ENCODE assay signal across 27 cellular contexts in genomic region chr19:52115526-52116053, GRCh38. TPM values are rescaled to one million over a fixed set of nuclear protein-coding genes. Genes with fewer than 3 reads are reported as not detected.
A peak's percentile ranks its signal among the peaks of the same experiment; 100 is the strongest.
DNase-seq lines count a peak whose midpoint lies in the region; ATAC-seq, FAIRE-seq and TF ChIP-seq lines count a peak whose summit lies in the region.
"Had no signal": no experiment of that assay in that cellular context is flagged by ENCODE, and none has a peak within 500 bp of the region (broad histone marks: within the 10 kb centered on the region; RNA-seq: fewer than 3 reads in every experiment).

No MANE protein-coding gene starts in this region.

- CTCF ChIA-PET in HepG2 (lab: Yijun Ruan, JAX; ENCODE audit: low intra/inter-chr PET ratio, low total read pairs), result no interaction called here
- CTCF ChIA-PET in K562 (lab: Yijun Ruan, JAX; ENCODE audit: low intra/inter-chr PET ratio), result no interaction called here

- no peak for TF ChIP-seq POLR2A in HepG2 (IDR thresholded peaks at IDR 0.05; ENCODE audit: insufficient read depth in 1 of 2, low read depth in 2 of 2, low read length in 2 of 2)
- no peak for TF ChIP-seq POLR2A in right lobe of liver (IDR thresholded peaks at IDR 0.05)
- TF ChIP-seq POLR2A in K562 (conservative IDR thresholded peaks at IDR 0.05), result no peak

- DNase-seq in HepG2 (ENCODE audit: low spot score), result no peak
- no peak for DNase-seq in right lobe of liver
- DNase-seq in K562 (ENCODE audit: extremely low read depth in 1 of 4, low spot score in 3 of 4), result no peak
- no peak for DNase-seq in NAMALWA (ENCODE audit: low spot score)
- DNase-seq in stimulated activated CD4-positive, alpha-beta T cell treated with anti-CD3 and anti-CD28 coated beads, Interleukin-4, amount 100 ng/mL, for 1 hour, result no peak
- no peak for DNase-seq in natural killer cell
- DNase-seq: activated effector memory CD4-positive, alpha-beta T cell treated with anti-CD3 and anti-CD28 coated beads, Interleukin-2, amount 50 U/mL, for 16 hours; activated naive CD8-positive, alpha-beta T cell treated with anti-CD3 and anti-CD28 coated beads, Interleukin-2, amount 10 ng/mL, durations not matched to agents 7 days and 5 days; Calu3; effector CD4-positive, alpha-beta T cell; foreskin melanocyte; HFFc6; lower lobe of right lung; mucosa of descending colon; NCI-H1694 treated with DMSO at 0.1 percent for 48 hours; NCI-H2171; NCI-H510A treated with DMSO at 0.1 percent for 48 hours; posterior cingulate gyrus had no signal

- peaks cover 15 to 58% of the 10 kb centered on the region in 2 experiments for H3K36me3 ChIP-seq in HepG2 (replicated peaks in 1 of 2; ENCODE audit: control insufficient read depth in 1 of 2, insufficient read depth in 2 of 2, low read length in 2 of 2)
- H3K36me3 ChIP-seq in right lobe of liver, result peaks cover 5 to 42% (median 11%) of the 10 kb centered on the region in 4 donors
- peaks cover 40% of the 10 kb centered on the region for H3K36me3 ChIP-seq in K562 (ENCODE audit: control insufficient read depth, insufficient read depth, low read length)
- peaks cover 8 to 60% (median 49%) of the 10 kb centered on the region in 4 donors for H3K36me3 ChIP-seq in liver (ENCODE audit: control insufficient read depth in 4 of 4, insufficient read depth in 3 of 4, low read depth in 1 of 4, low read length in 3 of 4)

- H3K9me1 ChIP-seq in K562 (ENCODE audit: control insufficient read depth, insufficient read depth, low read length), result no peaks in the 10 kb centered on the region

- H3K9ac ChIP-seq in HepG2 (ENCODE audit: insufficient read depth, low read depth, low read length), result no peak overlapping the region
- H3K9ac ChIP-seq in K562 (ENCODE audit: insufficient read depth in 1 of 2, low read depth in 2 of 2, low read length in 2 of 2), result no peak overlapping the region
- no peak overlapping the region for H3K9ac ChIP-seq in liver (ENCODE audit: low read depth in 1 of 2, low read length in 2 of 2)

- H3K4me1 ChIP-seq in HepG2 (ENCODE audit: insufficient read depth, low read length), result no peaks in the 10 kb centered on the region
- no peaks in the 10 kb centered on the region for H3K4me1 ChIP-seq in right lobe of liver
- no peaks in the 10 kb centered on the region for H3K4me1 ChIP-seq in K562 (replicated peaks in 1 of 2; ENCODE audit: control insufficient read depth in 2 of 2, insufficient read depth in 2 of 2, low read length in 2 of 2)
- no peaks in the 10 kb centered on the region for H3K4me1 ChIP-seq in liver (ENCODE audit: control insufficient read depth in 4 of 4, insufficient read depth in 4 of 4, low read length in 3 of 4)
- H3K4me1 ChIP-seq: lower lobe of right lung, SJSA1 had no signal

- no peaks in the 10 kb centered on the region for H3K4me1 Mint-ChIP-seq in natural killer cell
- H3K4me1 Mint-ChIP-seq: activated naive CD8-positive, alpha-beta T cell treated with anti-CD3 and anti-CD28 coated beads, Interleukin-2, amount 10 ng/mL, durations not matched to agents 7 days and 5 days had no signal

- no TSS peak for BruUV-seq in HepG2 (replicated peaks; lab: Mats Ljungman, UMichigan)
- BruUV-seq in K562 (replicated peaks; lab: Mats Ljungman, UMichigan), result no TSS peak

- no peak overlapping the region for H3K27ac Mint-ChIP-seq in natural killer cell
- H3K27ac Mint-ChIP-seq: activated naive CD8-positive, alpha-beta T cell treated with anti-CD3 and anti-CD28 coated beads, Interleukin-2, amount 10 ng/mL, durations not matched to agents 7 days and 5 days; HFFc6; T-helper 1 cell treated with Interleukin-12 subunit alpha and Interleukin-12 subunit beta and Interleukin-4 antibody, amounts not matched to agents 30 μg/mL and 1 μg/mL, for 36 hours had no signal

- H3K4me3 ChIP-seq in HepG2 (replicated peaks in 1 of 3; ENCODE audit: insufficient read depth in 1 of 3, low read depth in 2 of 3, low read length in 3 of 3) (no peak overlapping the region), right lobe of liver (no peak overlapping the region), K562 (no peak overlapping the region), liver (ENCODE audit: low read depth in 1 of 3, low read length in 3 of 3) (peak overlapping the region in 2 of 3 donors; percentile 59 to 73)
- H3K4me3 ChIP-seq: hepatocyte, lower lobe of right lung, mucosa of descending colon, SJSA1 had no signal

- H3K4me3 Mint-ChIP-seq in natural killer cell, result no peak overlapping the region
- H3K4me3 Mint-ChIP-seq: activated naive CD8-positive, alpha-beta T cell treated with anti-CD3 and anti-CD28 coated beads, Interleukin-2, amount 10 ng/mL, durations not matched to agents 7 days and 5 days; HFFc6; T-helper 1 cell treated with Interleukin-12 subunit alpha and Interleukin-12 subunit beta and Interleukin-4 antibody, amounts not matched to agents 30 μg/mL and 1 μg/mL, for 36 hours had no signal

- 94% methylated on average over 12 of the region's 12 CpGs for WGBS in HepG2 (ENCODE audit: low lambda C conversion rate)
- over 99% methylated on average over 12 of the region's 12 CpGs for WGBS in right lobe of liver (ENCODE audit: insufficient coverage, low coverage, low lambda C conversion rate, missing lambda C conversion rate)
- 88% methylated on average over 12 of the region's 12 CpGs for WGBS in K562 (ENCODE audit: insufficient coverage, low coverage, missing lambda C conversion rate)
- 97% methylated on average over 12 of the region's 12 CpGs for WGBS in liver

- H3K4me2 ChIP-seq in HepG2 (ENCODE audit: low read depth, low read length), result no peak overlapping the region
- H3K4me2 ChIP-seq in K562 (ENCODE audit: insufficient read depth, low read length), result no peak overlapping the region
- H3K4me2 ChIP-seq: hepatocyte had no signal

- H3K9me3 Mint-ChIP-seq in natural killer cell, result peaks cover 31 to 40% of the 10 kb centered on the region in 2 donors

- H3K27me3 ChIP-seq in HepG2 (ENCODE audit: control insufficient read depth in 1 of 2, insufficient read depth in 2 of 2, low read length in 2 of 2) (no peaks in the 10 kb centered on the region), right lobe of liver (no peaks in the 10 kb centered on the region), K562 (ENCODE audit: control insufficient read depth in 2 of 2, insufficient read depth in 2 of 2, low read length in 2 of 2) (no peaks in the 10 kb centered on the region), liver (ENCODE audit: control insufficient read depth in 4 of 4, insufficient read depth in 4 of 4, low read length in 3 of 4) (no peaks in the 10 kb centered on the region)
- H3K27me3 ChIP-seq: hepatocyte, SJSA1 had no signal

- H3K79me2 ChIP-seq in HepG2 (ENCODE audit: insufficient read depth, low read length) (no peaks in the 10 kb centered on the region), K562 (ENCODE audit: control insufficient read depth, insufficient read depth, low read length) (no peaks in the 10 kb centered on the region)

- FAIRE-seq in HepG2 (lab: Jason Lieb, UNC) (no peak), K562 (lab: Jason Lieb, UNC) (no peak)
- FAIRE-seq: GM19239, RCC 7860, urothelium cell line had no signal

- no peak for TF ChIP-seq CTCF in HepG2 (CRISPR knock-in tag; IDR thresholded peaks at IDR 0.05)
- TF ChIP-seq CTCF in right lobe of liver (IDR thresholded peaks at IDR 0.05), result no peak
- no peak for TF ChIP-seq CTCF in K562 (IDR thresholded peaks at IDR 0.05 in 2 of 3, conservative IDR thresholded peaks at IDR 0.05 in 1 of 3; ENCODE audit: insufficient read depth in 2 of 3, low read depth in 1 of 3, low read length in 3 of 3)
- no peak for TF ChIP-seq CTCF in liver (IDR thresholded peaks at IDR 0.05; ENCODE audit: low read depth, low read length, missing input control)
- TF ChIP-seq CTCF in natural killer cell (IDR thresholded peaks at IDR 0.05), result no peak

- intact Hi-C loops in HepG2 (cut with micrococcal nuclease; ENCODE audit: unreplicated experiment) (no loop called here), right lobe of liver (cut with DNase I) (no loop called here), K562 (cut with micrococcal nuclease) (no loop called here), natural killer cell (cut with micrococcal nuclease) (no loop called here)

- TF ChIP-seq RAD21 in HepG2 (CRISPR knock-in tag; IDR thresholded peaks at IDR 0.05) (no peak), K562 (CRISPR knock-in tag; conservative IDR thresholded peaks at IDR 0.05 in 1 of 2, IDR thresholded peaks at IDR 0.05 in 1 of 2) (no peak), liver (IDR thresholded peaks at IDR 0.05) (no peak)

- H4K20me1 ChIP-seq in HepG2 (ENCODE audit: insufficient read depth, low read length) (no peaks in the 10 kb centered on the region), K562 (replicated peaks; ENCODE audit: control insufficient read depth, insufficient read depth, low read length) (no peaks in the 10 kb centered on the region)

- no peak for ATAC-seq in HepG2
- no peak for ATAC-seq in right lobe of liver
- ATAC-seq in K562, result no peak
- no peak for ATAC-seq in GM21717 (IDR thresholded peaks at IDR 0.05; ENCODE audit: unreplicated experiment)
- no peak for ATAC-seq in natural killer cell
- ATAC-seq: esophagus mucosa, lower lobe of right lung, mucosa of descending colon had no signal

- H2AFZ ChIP-seq in HepG2 (ENCODE audit: low read length) (no peak overlapping the region), K562 (ENCODE audit: low read depth, low read length) (no peak overlapping the region)
- H2AFZ ChIP-seq: hepatocyte had no signal

- TF ChIP-seq EP300 in HepG2 (IDR thresholded peaks at IDR 0.05; ENCODE audit: low read depth in 2 of 2, low read length in 2 of 2), result no peak
- TF ChIP-seq EP300 in HepG2 (CRISPR knock-in tag; IDR thresholded peaks at IDR 0.05; ENCODE audit: borderline replicate concordance), result no peak
- no peak for TF ChIP-seq EP300 in K562 (IDR thresholded peaks at IDR 0.05; ENCODE audit: low read length)

- H3K9me3 ChIP-seq in HepG2 (ENCODE audit: low read length) (peaks cover 99% of the 10 kb centered on the region), right lobe of liver (peaks cover 3 to 91% (median 58%) of the 10 kb centered on the region in 4 donors), K562 (replicated peaks; ENCODE audit: control insufficient read depth, insufficient read depth, low read depth, low read length) (peaks cover 64% of the 10 kb centered on the region), liver (ENCODE audit: control insufficient read depth in 4 of 4, low read length in 3 of 4) (peaks cover 56 to 99% (median 89%) of the 10 kb centered on the region in 4 donors)

- POLR2A ChIA-PET in HepG2 (lab: Yijun Ruan, JAX), result no interaction called here
- POLR2A ChIA-PET in K562 (lab: Yijun Ruan, JAX), result no interaction called here

- in situ Hi-C loops in HepG2 (cut with HindIII; ENCODE audit: extremely low pct_ligation_motif_present, low pct_unique_long_range_greater_than_20kb), result no loop called here
- in situ Hi-C loops in K562 (cut with MboI), result no loop called here

- H3K27me3 Mint-ChIP-seq in natural killer cell (ENCODE audit: low read depth in 2 of 2), result no peaks in the 10 kb centered on the region
- H3K27me3 Mint-ChIP-seq: activated naive CD8-positive, alpha-beta T cell treated with anti-CD3 and anti-CD28 coated beads, Interleukin-2, amount 10 ng/mL, durations not matched to agents 7 days and 5 days had no signal

- H3K27ac ChIP-seq in HepG2 (ENCODE audit: extremely low read length, insufficient read depth, low read length) (no peak overlapping the region), right lobe of liver (no peak overlapping the region), K562 (ENCODE audit: extremely low read depth, low read depth, low read length) (no peak overlapping the region), liver (ENCODE audit: low read depth in 1 of 2, low read length in 2 of 2) (no peak overlapping the region)
- H3K27ac ChIP-seq: hepatocyte, lower lobe of right lung, SJSA1 had no signal

- peaks cover 86% of the 10 kb centered on the region for H3K36me3 Mint-ChIP-seq in natural killer cell

RNA-seq across cellular contexts. Expression of gene ZNF841, which starts 20.0 kb away (rescaled TPM):
- total RNA-seq in HepG2 (2016; rRNA removed; fragmentation: Illumina TruSeq; extraction: Trizol) (14.2 and 15.9 TPM in 2 replicates), right lobe of liver (1 to 10 TPM; 2.8 to 8.7 (median 5.8) TPM), K562 (2014; rRNA removed) (5.5 and 8.2 TPM in 2 replicates), K562 (2014; rRNA removed; fragmentation: Illumina TruSeq; extraction: Trizol) (16.4 and 17.1 TPM in 2 replicates), K562 (2015; rRNA removed; fragmentation: Illumina TruSeq; extraction: Trizol) (11.7 and 12.4 TPM in 2 replicates), K562 (2021) (10.1 and 11.0 TPM in 2 replicates), liver (10 to 100 TPM in 1 of 2 donors, 1 to 10 TPM in 1; 5.9 to 11.1 TPM), natural killer cell (10 to 100 TPM; 32.4 to 47.7 (median 47.4) TPM)
- total RNA-seq in HepG2 (2016; cell fraction: cytosol; rRNA removed; fragmentation: Illumina TruSeq; extraction: Trizol; ENCODE audit: low read depth), result 5.1 and 6.4 TPM in 2 replicates
- total RNA-seq in HepG2 (2016; cell fraction: insoluble cytoplasmic fraction; rRNA removed; fragmentation: Illumina TruSeq; extraction: Trizol), result 15.1 and 15.5 TPM in 2 replicates
- total RNA-seq in HepG2 (2016; cell fraction: membrane; rRNA removed; fragmentation: Illumina TruSeq; extraction: Trizol), result 4.2 and 5.6 TPM in 2 replicates
- total RNA-seq in HepG2 (2016; cell fraction: nucleus; rRNA removed; fragmentation: Illumina TruSeq; extraction: Trizol), result 18.8 and 21.0 TPM in 2 replicates
- polyA plus RNA-seq in HepG2 (2011; rRNA removed) (6.2 and 6.7 TPM in 2 replicates), K562 (2011; rRNA removed) (11.1 and 13.5 TPM in 2 replicates), K562 (2014; fragmentation: Illumina TruSeq; extraction: Trizol) (11.9 and 12.2 TPM in 2 replicates), K562 (2014; fragmentation: Nextera tagmentation; extraction: Ambion mirVana) (1 to 10 TPM; 3.1 to 5.4 TPM), K562 (2014; rRNA removed) (5.1 and 8.3 TPM in 2 replicates), liver (1 to 10 TPM in 1 of 2 donors, under 1 TPM in 1; 0.86 to 2.5 TPM)
- polyA plus RNA-seq in HepG2 (2011; cell fraction: cytosol; rRNA removed), result 2.9 and 3.2 TPM in 2 replicates
- polyA plus RNA-seq in HepG2 (2011; cell fraction: nucleus; rRNA removed), result 13.2 and 21.8 TPM in 2 replicates
- polyA plus RNA-seq in HepG2 (2012), result 7.6 and 10.6 TPM in 2 replicates
- 0.27 and 0.37 TPM in 2 replicates for polyA plus RNA-seq in HepG2 (2016; cell fraction: cytosol; fragmentation: Illumina TruSeq; extraction: Trizol; ENCODE audit: low read depth)
- polyA plus RNA-seq in HepG2 (2016; cell fraction: insoluble cytoplasmic fraction; fragmentation: Illumina TruSeq; extraction: Trizol; ENCODE audit: low read depth), result 4.0 and 5.1 TPM in 2 replicates
- 0.32 and 0.47 TPM in 2 replicates for polyA plus RNA-seq in HepG2 (2016; cell fraction: membrane; fragmentation: Illumina TruSeq; extraction: Trizol; ENCODE audit: low read depth)
- 30.9 and 38.1 TPM in 2 replicates for polyA plus RNA-seq in HepG2 (2016; cell fraction: nucleus; fragmentation: Illumina TruSeq; extraction: Trizol; ENCODE audit: insufficient read depth, low read depth)
- 6.3 and 9.2 TPM in 2 replicates for polyA minus RNA-seq in HepG2 (2011; rRNA and poly(A)+ RNA removed; ENCODE audit: low replicate concordance)
- polyA minus RNA-seq in HepG2 (2011; cell fraction: cytosol; rRNA and poly(A)+ RNA removed), result 3.8 and 4.4 TPM in 2 replicates
- 29.4 and 34.3 TPM in 2 replicates for polyA minus RNA-seq in HepG2 (2011; cell fraction: nucleus; rRNA and poly(A)+ RNA removed)
- total RNA-seq in K562 (2011; cell fraction: chromatin; rRNA removed; ENCODE audit: low replicate concordance), result 29.3 and 113 TPM in 2 replicates
- 15.5 and 20.5 TPM in 2 replicates for total RNA-seq in K562 (2011; cell fraction: nucleolus; rRNA removed)
- total RNA-seq in K562 (2011; cell fraction: nucleoplasm; rRNA removed), result 31.7 and 32.9 TPM in 2 replicates
- polyA plus RNA-seq in K562 (2011; cell fraction: cytosol; rRNA removed), result 6.8 and 6.9 TPM in 2 replicates
- polyA plus RNA-seq in K562 (2011; cell fraction: nucleus; rRNA removed), result 20.7 and 23.8 TPM in 2 replicates
- 6.1 and 13.4 TPM in 2 replicates for polyA plus RNA-seq in K562 (2012)
- 20.7 and 24.7 TPM in 2 replicates for polyA minus RNA-seq in K562 (2011; rRNA and poly(A)+ RNA removed)
- 9.6 and 12.1 TPM in 2 replicates for polyA minus RNA-seq in K562 (2011; cell fraction: cytosol; rRNA and poly(A)+ RNA removed)
- 10.4 and 17.8 TPM in 2 replicates for polyA minus RNA-seq in K562 (2011; cell fraction: nucleus; rRNA and poly(A)+ RNA removed)

RNA-seq across cellular contexts. Expression of gene ZNF616, which starts 24.1 kb away (rescaled TPM):
- total RNA-seq in HepG2 (2016; rRNA removed; fragmentation: Illumina TruSeq; extraction: Trizol) (10.4 and 19.8 TPM in 2 replicates), right lobe of liver (1 to 10 TPM; 1.9 to 6.2 (median 4.2) TPM), K562 (2014; rRNA removed) (4.7 and 4.9 TPM in 2 replicates), K562 (2014; rRNA removed; fragmentation: Illumina TruSeq; extraction: Trizol) (13.0 and 16.1 TPM in 2 replicates), K562 (2015; rRNA removed; fragmentation: Illumina TruSeq; extraction: Trizol) (10.9 and 11.1 TPM in 2 replicates), K562 (2021) (9.4 and 9.6 TPM in 2 replicates), liver (1 to 10 TPM; 4.1 TPM), natural killer cell (1 to 10 TPM; 3.8 to 7.1 (median 4.8) TPM)
- 1.5 and 1.7 TPM in 2 replicates for total RNA-seq in HepG2 (2016; cell fraction: cytosol; rRNA removed; fragmentation: Illumina TruSeq; extraction: Trizol; ENCODE audit: low read depth)
- 11.8 and 19.2 TPM in 2 replicates for total RNA-seq in HepG2 (2016; cell fraction: insoluble cytoplasmic fraction; rRNA removed; fragmentation: Illumina TruSeq; extraction: Trizol)
- 5.0 and 6.2 TPM in 2 replicates for total RNA-seq in HepG2 (2016; cell fraction: membrane; rRNA removed; fragmentation: Illumina TruSeq; extraction: Trizol)
- 6.9 and 9.4 TPM in 2 replicates for total RNA-seq in HepG2 (2016; cell fraction: nucleus; rRNA removed; fragmentation: Illumina TruSeq; extraction: Trizol)
- polyA plus RNA-seq in HepG2 (2011; rRNA removed) (2.2 and 3.2 TPM in 2 replicates), K562 (2011; rRNA removed) (6.7 and 6.9 TPM in 2 replicates), K562 (2014; fragmentation: Illumina TruSeq; extraction: Trizol) (9.2 and 11.2 TPM in 2 replicates), K562 (2014; fragmentation: Nextera tagmentation; extraction: Ambion mirVana) (1 to 10 TPM; 3.4 to 6.5 TPM), K562 (2014; rRNA removed) (3.7 and 5.0 TPM in 2 replicates), liver (1 to 10 TPM; 1.5 to 3.0 TPM)
- polyA plus RNA-seq in HepG2 (2011; cell fraction: cytosol; rRNA removed), result 1.2 and 2.3 TPM in 2 replicates
- 2.3 and 3.8 TPM in 2 replicates for polyA plus RNA-seq in HepG2 (2011; cell fraction: nucleus; rRNA removed)
- 6.6 and 7.4 TPM in 2 replicates for polyA plus RNA-seq in HepG2 (2012)
- polyA plus RNA-seq in HepG2 (2016; cell fraction: cytosol; fragmentation: Illumina TruSeq; extraction: Trizol; ENCODE audit: low read depth), result 0.31 and 0.53 TPM in 2 replicates
- 9.5 and 10.9 TPM in 2 replicates for polyA plus RNA-seq in HepG2 (2016; cell fraction: insoluble cytoplasmic fraction; fragmentation: Illumina TruSeq; extraction: Trizol; ENCODE audit: low read depth)
- 1.3 and 1.5 TPM in 2 replicates for polyA plus RNA-seq in HepG2 (2016; cell fraction: membrane; fragmentation: Illumina TruSeq; extraction: Trizol; ENCODE audit: low read depth)
- 7.8 and 9.0 TPM in 2 replicates for polyA plus RNA-seq in HepG2 (2016; cell fraction: nucleus; fragmentation: Illumina TruSeq; extraction: Trizol; ENCODE audit: insufficient read depth, low read depth)
- polyA minus RNA-seq in HepG2 (2011; rRNA and poly(A)+ RNA removed; ENCODE audit: low replicate concordance), result 8.7 and 9.8 TPM in 2 replicates
- polyA minus RNA-seq in HepG2 (2011; cell fraction: cytosol; rRNA and poly(A)+ RNA removed), result 3.9 and 4.6 TPM in 2 replicates
- 9.7 and 18.8 TPM in 2 replicates for polyA minus RNA-seq in HepG2 (2011; cell fraction: nucleus; rRNA and poly(A)+ RNA removed)
- total RNA-seq in K562 (2011; cell fraction: chromatin; rRNA removed; ENCODE audit: low replicate concordance), result 9.9 and 32.8 TPM in 2 replicates
- 5.2 and 7.9 TPM in 2 replicates for total RNA-seq in K562 (2011; cell fraction: nucleolus; rRNA removed)
- total RNA-seq in K562 (2011; cell fraction: nucleoplasm; rRNA removed), result 8.8 and 10.0 TPM in 2 replicates
- polyA plus RNA-seq in K562 (2011; cell fraction: cytosol; rRNA removed), result 1.6 and 2.6 TPM in 2 replicates
- polyA plus RNA-seq in K562 (2011; cell fraction: nucleus; rRNA removed), result 5.0 and 5.3 TPM in 2 replicates
- 7.7 and 8.3 TPM in 2 replicates for polyA plus RNA-seq in K562 (2012)
- polyA minus RNA-seq in K562 (2011; rRNA and poly(A)+ RNA removed), result 17.9 and 25.4 TPM in 2 replicates
- polyA minus RNA-seq in K562 (2011; cell fraction: cytosol; rRNA and poly(A)+ RNA removed), result 6.1 and 9.4 TPM in 2 replicates
- 5.9 and 15.7 TPM in 2 replicates for polyA minus RNA-seq in K562 (2011; cell fraction: nucleus; rRNA and poly(A)+ RNA removed)

RNA-seq across cellular contexts. Expression of gene ZNF836, which starts 55.8 kb away (rescaled TPM):
- total RNA-seq in HepG2 (2016; rRNA removed; fragmentation: Illumina TruSeq; extraction: Trizol) (5.3 and 5.8 TPM in 2 replicates), right lobe of liver (1 to 10 TPM; 1.5 to 3.7 (median 2.8) TPM), K562 (2014; rRNA removed) (0.20 and 0.50 TPM in 2 replicates), K562 (2014; rRNA removed; fragmentation: Illumina TruSeq; extraction: Trizol) (0.19 and 0.69 TPM in 2 replicates), K562 (2015; rRNA removed; fragmentation: Illumina TruSeq; extraction: Trizol) (0.15 and 0.65 TPM in 2 replicates), K562 (2021) (0.51 and 0.78 TPM in 2 replicates), liver (1 to 10 TPM; 1.9 to 3.1 TPM), natural killer cell (10 to 100 TPM; 27.9 to 40.2 (median 28.0) TPM)
- total RNA-seq in HepG2 (2016; cell fraction: cytosol; rRNA removed; fragmentation: Illumina TruSeq; extraction: Trizol; ENCODE audit: low read depth), result 0.40 and 0.44 TPM in 2 replicates
- total RNA-seq in HepG2 (2016; cell fraction: insoluble cytoplasmic fraction; rRNA removed; fragmentation: Illumina TruSeq; extraction: Trizol), result 6.1 and 6.2 TPM in 2 replicates
- total RNA-seq in HepG2 (2016; cell fraction: membrane; rRNA removed; fragmentation: Illumina TruSeq; extraction: Trizol), result 2.5 and 5.1 TPM in 2 replicates
- total RNA-seq in HepG2 (2016; cell fraction: nucleus; rRNA removed; fragmentation: Illumina TruSeq; extraction: Trizol), result 3.3 and 6.3 TPM in 2 replicates
- polyA plus RNA-seq in HepG2 (2011; rRNA removed) (1.6 and 1.7 TPM in 2 replicates), K562 (2011; rRNA removed) (not detected in 2 replicates), K562 (2014; fragmentation: Illumina TruSeq; extraction: Trizol) (0.67 and 1.1 TPM in 2 replicates), K562 (2014; fragmentation: Nextera tagmentation; extraction: Ambion mirVana) (under 1 TPM; 0.24 to 0.64 TPM), K562 (2014; rRNA removed) (not detected in 2 replicates), liver (1 to 10 TPM in 1 of 2 donors, under 1 TPM in 1; 0.85 to 1.7 TPM)
- polyA plus RNA-seq in HepG2 (2011; cell fraction: cytosol; rRNA removed), result 1.2 and 1.4 TPM in 2 replicates
- 4.9 and 5.3 TPM in 2 replicates for polyA plus RNA-seq in HepG2 (2011; cell fraction: nucleus; rRNA removed)
- polyA plus RNA-seq in HepG2 (2012), result 5.1 and 5.7 TPM in 2 replicates
- 1.4 TPM in 2 replicates for polyA plus RNA-seq in HepG2 (2016; cell fraction: cytosol; fragmentation: Illumina TruSeq; extraction: Trizol; ENCODE audit: low read depth)
- 4.1 and 4.7 TPM in 2 replicates for polyA plus RNA-seq in HepG2 (2016; cell fraction: insoluble cytoplasmic fraction; fragmentation: Illumina TruSeq; extraction: Trizol; ENCODE audit: low read depth)
- 1.8 and 1.9 TPM in 2 replicates for polyA plus RNA-seq in HepG2 (2016; cell fraction: membrane; fragmentation: Illumina TruSeq; extraction: Trizol; ENCODE audit: low read depth)
- polyA plus RNA-seq in HepG2 (2016; cell fraction: nucleus; fragmentation: Illumina TruSeq; extraction: Trizol; ENCODE audit: insufficient read depth, low read depth), result 7.2 and 10.4 TPM in 2 replicates
- 2.0 and 3.9 TPM in 2 replicates for polyA minus RNA-seq in HepG2 (2011; rRNA and poly(A)+ RNA removed; ENCODE audit: low replicate concordance)
- polyA minus RNA-seq in HepG2 (2011; cell fraction: cytosol; rRNA and poly(A)+ RNA removed), result 3.2 and 4.6 TPM in 2 replicates
- polyA minus RNA-seq in HepG2 (2011; cell fraction: nucleus; rRNA and poly(A)+ RNA removed), result 7.6 and 10.2 TPM in 2 replicates
- 0.97 TPM in 1 of 2 replicates, not detected in the other for total RNA-seq in K562 (2011; cell fraction: chromatin; rRNA removed; ENCODE audit: low replicate concordance)
- not detected in 2 replicates for total RNA-seq in K562 (2011; cell fraction: nucleolus; rRNA removed)
- total RNA-seq in K562 (2011; cell fraction: nucleoplasm; rRNA removed), result 0.15 and 0.69 TPM in 2 replicates
- 0.21 TPM in 1 of 2 replicates, not detected in the other for polyA plus RNA-seq in K562 (2011; cell fraction: cytosol; rRNA removed)
- 0.18 TPM in 1 of 2 replicates, not detected in the other for polyA plus RNA-seq in K562 (2011; cell fraction: nucleus; rRNA removed)
- polyA plus RNA-seq in K562 (2012), result 0.68 and 1.7 TPM in 2 replicates
- polyA minus RNA-seq in K562 (2011; rRNA and poly(A)+ RNA removed), result 0.06 TPM in 1 of 2 replicates, not detected in the other
- polyA minus RNA-seq in K562 (2011; cell fraction: cytosol; rRNA and poly(A)+ RNA removed), result not detected in 2 replicates
- not detected in 2 replicates for polyA minus RNA-seq in K562 (2011; cell fraction: nucleus; rRNA and poly(A)+ RNA removed)

Comparison
In these comparisons a context has a peak if more than half of its experiments do, and no peak if none do; other contexts are left out.
1. H3K4me3 ChIP-seq: peak in liver (2 of 3); none in HepG2 (0 of 3), right lobe of liver (0 of 3) and K562 (single experiment).
2. Of the 241 proteins assayed by ChIP-seq in both HepG2 and K562: peak only in HepG2: SETDB1; only in K562: CBX5, ETS1 and MTA3; in both: ZNF274; in neither: 235; mixed calls (peak in some experiments, not most) for 1.